Comparison of ENCODE assay signal across 1 cellular context in the genomic region with DNA sequence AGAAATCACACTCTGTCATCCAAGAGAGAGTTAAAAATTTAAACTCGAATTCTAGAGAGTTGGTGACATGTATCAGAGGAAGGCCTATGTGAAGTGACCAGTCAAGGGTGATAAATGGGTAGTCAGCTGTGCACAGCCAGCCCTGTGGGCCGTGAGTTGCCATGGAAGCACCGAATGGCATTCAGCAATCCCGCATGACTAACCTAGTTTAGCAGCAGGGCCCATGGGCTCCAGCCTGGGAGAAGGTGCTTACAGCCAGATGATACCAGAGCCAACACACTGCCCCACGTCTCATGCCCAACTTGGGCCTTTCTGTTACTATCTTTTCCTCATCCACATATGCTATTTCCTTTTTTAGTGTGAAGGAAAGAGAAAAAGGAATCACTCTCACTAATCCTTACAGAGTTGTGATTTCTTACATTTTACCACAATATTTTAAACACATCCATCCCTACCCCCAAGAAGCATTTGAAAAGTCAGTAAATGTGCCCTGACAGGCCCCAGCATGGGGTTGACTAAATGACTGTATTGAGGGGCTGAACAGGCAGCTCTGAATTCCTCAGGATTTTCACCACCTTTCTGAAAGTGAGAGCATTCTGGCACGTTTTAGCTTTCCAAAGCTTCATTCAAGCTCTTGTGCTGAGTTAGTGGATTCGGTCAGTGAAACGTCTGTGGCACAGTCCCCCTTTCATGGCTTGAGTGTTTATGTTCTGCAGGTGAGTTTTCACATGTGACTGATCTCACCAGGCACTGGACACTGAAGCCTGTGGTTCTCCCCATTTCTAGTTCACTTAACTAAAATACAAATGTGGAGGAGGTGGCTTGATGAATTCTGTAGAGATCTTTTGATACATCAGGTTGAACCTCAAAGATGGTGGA.
TF ChIP-seq lines count a peak whose summit lies in the region.

No MANE protein-coding gene starts in this region.

TF ChIP-seq in GM23338, 12 proteins besides CTCF, POLR2A, EP300 and RAD21 (continued from another document):
- TF ChIP-seq, protein P1, sequence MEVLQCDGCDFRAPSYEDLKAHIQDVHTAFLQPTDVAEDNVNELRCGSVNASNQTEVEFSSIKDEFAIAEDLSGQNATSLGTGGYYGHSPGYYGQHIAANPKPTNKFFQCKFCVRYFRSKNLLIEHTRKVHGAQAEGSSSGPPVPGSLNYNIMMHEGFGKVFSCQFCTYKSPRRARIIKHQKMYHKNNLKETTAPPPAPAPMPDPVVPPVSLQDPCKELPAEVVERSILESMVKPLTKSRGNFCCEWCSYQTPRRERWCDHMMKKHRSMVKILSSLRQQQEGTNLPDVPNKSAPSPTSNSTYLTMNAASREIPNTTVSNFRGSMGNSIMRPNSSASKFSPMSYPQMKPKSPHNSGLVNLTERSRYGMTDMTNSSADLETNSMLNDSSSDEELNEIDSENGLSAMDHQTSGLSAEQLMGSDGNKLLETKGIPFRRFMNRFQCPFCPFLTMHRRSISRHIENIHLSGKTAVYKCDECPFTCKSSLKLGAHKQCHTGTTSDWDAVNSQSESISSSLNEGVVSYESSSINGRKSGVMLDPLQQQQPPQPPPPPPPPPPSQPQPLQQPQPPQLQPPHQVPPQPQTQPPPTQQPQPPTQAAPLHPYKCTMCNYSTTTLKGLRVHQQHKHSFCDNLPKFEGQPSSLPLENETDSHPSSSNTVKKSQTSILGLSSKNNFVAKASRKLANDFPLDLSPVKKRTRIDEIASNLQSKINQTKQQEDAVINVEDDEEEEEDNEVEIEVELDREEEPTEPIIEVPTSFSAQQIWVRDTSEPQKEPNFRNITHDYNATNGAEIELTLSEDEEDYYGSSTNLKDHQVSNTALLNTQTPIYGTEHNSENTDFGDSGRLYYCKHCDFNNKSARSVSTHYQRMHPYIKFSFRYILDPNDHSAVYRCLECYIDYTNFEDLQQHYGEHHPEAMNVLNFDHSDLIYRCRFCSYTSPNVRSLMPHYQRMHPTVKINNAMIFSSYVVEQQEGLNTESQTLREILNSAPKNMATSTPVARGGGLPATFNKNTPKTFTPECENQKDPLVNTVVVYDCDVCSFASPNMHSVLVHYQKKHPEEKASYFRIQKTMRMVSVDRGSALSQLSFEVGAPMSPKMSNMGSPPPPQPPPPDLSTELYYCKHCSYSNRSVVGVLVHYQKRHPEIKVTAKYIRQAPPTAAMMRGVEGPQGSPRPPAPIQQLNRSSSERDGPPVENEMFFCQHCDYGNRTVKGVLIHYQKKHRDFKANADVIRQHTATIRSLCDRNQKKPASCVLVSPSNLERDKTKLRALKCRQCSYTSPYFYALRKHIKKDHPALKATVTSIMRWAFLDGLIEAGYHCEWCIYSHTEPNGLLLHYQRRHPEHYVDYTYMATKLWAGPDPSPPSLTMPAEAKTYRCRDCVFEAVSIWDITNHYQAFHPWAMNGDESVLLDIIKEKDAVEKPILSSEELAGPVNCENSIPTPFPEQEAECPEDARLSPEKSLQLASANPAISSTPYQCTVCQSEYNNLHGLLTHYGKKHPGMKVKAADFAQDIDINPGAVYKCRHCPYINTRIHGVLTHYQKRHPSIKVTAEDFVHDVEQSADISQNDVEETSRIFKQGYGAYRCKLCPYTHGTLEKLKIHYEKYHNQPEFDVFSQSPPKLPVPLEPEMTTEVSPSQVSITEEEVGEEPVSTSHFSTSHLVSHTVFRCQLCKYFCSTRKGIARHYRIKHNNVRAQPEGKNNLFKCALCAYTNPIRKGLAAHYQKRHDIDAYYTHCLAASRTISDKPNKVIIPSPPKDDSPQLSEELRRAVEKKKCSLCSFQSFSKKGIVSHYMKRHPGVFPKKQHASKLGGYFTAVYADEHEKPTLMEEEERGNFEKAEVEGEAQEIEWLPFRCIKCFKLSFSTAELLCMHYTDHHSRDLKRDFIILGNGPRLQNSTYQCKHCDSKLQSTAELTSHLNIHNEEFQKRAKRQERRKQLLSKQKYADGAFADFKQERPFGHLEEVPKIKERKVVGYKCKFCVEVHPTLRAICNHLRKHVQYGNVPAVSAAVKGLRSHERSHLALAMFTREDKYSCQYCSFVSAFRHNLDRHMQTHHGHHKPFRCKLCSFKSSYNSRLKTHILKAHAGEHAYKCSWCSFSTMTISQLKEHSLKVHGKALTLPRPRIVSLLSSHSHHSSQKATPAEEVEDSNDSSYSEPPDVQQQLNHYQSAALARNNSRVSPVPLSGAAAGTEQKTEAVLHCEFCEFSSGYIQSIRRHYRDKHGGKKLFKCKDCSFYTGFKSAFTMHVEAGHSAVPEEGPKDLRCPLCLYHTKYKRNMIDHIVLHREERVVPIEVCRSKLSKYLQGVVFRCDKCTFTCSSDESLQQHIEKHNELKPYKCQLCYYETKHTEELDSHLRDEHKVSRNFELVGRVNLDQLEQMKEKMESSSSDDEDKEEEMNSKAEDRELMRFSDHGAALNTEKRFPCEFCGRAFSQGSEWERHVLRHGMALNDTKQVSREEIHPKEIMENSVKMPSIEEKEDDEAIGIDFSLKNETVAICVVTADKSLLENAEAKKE (CRISPR knock-in tag; IDR thresholded peaks at IDR 0.05), result no peak
- TF ChIP-seq, protein P2, sequence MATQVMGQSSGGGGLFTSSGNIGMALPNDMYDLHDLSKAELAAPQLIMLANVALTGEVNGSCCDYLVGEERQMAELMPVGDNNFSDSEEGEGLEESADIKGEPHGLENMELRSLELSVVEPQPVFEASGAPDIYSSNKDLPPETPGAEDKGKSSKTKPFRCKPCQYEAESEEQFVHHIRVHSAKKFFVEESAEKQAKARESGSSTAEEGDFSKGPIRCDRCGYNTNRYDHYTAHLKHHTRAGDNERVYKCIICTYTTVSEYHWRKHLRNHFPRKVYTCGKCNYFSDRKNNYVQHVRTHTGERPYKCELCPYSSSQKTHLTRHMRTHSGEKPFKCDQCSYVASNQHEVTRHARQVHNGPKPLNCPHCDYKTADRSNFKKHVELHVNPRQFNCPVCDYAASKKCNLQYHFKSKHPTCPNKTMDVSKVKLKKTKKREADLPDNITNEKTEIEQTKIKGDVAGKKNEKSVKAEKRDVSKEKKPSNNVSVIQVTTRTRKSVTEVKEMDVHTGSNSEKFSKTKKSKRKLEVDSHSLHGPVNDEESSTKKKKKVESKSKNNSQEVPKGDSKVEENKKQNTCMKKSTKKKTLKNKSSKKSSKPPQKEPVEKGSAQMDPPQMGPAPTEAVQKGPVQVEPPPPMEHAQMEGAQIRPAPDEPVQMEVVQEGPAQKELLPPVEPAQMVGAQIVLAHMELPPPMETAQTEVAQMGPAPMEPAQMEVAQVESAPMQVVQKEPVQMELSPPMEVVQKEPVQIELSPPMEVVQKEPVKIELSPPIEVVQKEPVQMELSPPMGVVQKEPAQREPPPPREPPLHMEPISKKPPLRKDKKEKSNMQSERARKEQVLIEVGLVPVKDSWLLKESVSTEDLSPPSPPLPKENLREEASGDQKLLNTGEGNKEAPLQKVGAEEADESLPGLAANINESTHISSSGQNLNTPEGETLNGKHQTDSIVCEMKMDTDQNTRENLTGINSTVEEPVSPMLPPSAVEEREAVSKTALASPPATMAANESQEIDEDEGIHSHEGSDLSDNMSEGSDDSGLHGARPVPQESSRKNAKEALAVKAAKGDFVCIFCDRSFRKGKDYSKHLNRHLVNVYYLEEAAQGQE (IDR thresholded peaks at IDR 0.05; ENCODE audit: unreplicated experiment), result no peak
- TF ChIP-seq POLR2AphosphoS5 (IDR thresholded peaks at IDR 0.05; ENCODE audit: low read depth) (no peak), ZNF331 (CRISPR knock-in tag; IDR thresholded peaks at IDR 0.05; ENCODE audit: low read depth) (no peak), EZH2 (IDR thresholded peaks at IDR 0.05; ENCODE audit: low read depth, unreplicated experiment) (no peak), STAT1 (IDR thresholded peaks at IDR 0.05; ENCODE audit: unreplicated experiment) (no peak), NANOG (IDR thresholded peaks at IDR 0.05; ENCODE audit: borderline replicate concordance) (no peak), JUNB (IDR thresholded peaks at IDR 0.05; ENCODE audit: unreplicated experiment) (no peak)
- TF ChIP-seq, protein P3, sequence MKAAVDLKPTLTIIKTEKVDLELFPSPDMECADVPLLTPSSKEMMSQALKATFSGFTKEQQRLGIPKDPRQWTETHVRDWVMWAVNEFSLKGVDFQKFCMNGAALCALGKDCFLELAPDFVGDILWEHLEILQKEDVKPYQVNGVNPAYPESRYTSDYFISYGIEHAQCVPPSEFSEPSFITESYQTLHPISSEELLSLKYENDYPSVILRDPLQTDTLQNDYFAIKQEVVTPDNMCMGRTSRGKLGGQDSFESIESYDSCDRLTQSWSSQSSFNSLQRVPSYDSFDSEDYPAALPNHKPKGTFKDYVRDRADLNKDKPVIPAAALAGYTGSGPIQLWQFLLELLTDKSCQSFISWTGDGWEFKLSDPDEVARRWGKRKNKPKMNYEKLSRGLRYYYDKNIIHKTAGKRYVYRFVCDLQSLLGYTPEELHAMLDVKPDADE (IDR thresholded peaks at IDR 0.05), result no peak
